ENCODE assay signal across 25 cellular contexts in the genomic region with DNA sequence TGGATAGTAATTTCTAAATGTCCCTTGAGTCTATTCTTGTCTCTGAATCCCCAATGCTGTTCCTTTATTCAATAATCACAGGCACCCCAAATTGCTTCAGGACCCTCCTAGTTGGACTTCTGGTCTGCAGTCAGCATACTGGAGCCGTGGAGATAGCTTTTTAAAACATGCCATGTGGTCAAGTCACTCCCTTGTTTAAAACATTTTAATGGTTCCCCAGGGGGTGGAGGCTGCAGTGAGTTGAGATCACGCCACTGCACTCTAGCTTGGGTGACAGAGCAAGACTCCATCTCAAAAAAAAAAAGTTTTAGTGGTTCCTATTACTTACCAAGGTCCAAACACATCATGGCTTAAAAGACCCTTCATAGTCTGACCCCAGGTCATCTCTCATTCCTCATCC.
"Had no signal": no experiment of that assay in that cellular context is flagged by ENCODE, and none has a peak within 500 bp of the region (broad histone marks: within the 10 kb centered on the region; RNA-seq: fewer than 3 reads in every experiment).

No MANE protein-coding gene starts in this region.

- H3K4me1 Mint-ChIP-seq: memory B cell; naive B cell; stimulated activated memory B cell treated with anti-CD40 and anti-IgM and Interleukin-4, amounts not matched to agents 10 μg/mL and 1 μg/mL and 100 μg/mL, for 72 hours had no signal

- H3K79me2 ChIP-seq: hepatocyte had no signal

- H3K27ac Mint-ChIP-seq: memory B cell; natural killer cell treated with Interleukin-12 subunit alpha and Interleukin-12 subunit beta and Interleukin-15 and Interleukin-18, amount 100 ng/mL, for 72 hours; stimulated activated memory B cell treated with anti-CD40 and anti-IgM and Interleukin-4, amounts not matched to agents 10 μg/mL and 1 μg/mL and 100 μg/mL, for 72 hours had no signal

- H2AFZ ChIP-seq: hepatocyte had no signal

- H3K27me3 ChIP-seq: gastroesophageal sphincter, heart left ventricle, hepatocyte, neutrophil, right atrium auricular region, testis, tibial nerve, upper lobe of left lung, uterus had no signal

- H3K27ac ChIP-seq: coronary artery, heart left ventricle, hepatocyte, neutrophil, prostate gland, right atrium auricular region, testis, tibial nerve, upper lobe of left lung, uterus had no signal

- H3K4me1 ChIP-seq: prostate gland, testis, upper lobe of left lung, uterus had no signal

- H3K36me3 Mint-ChIP-seq: memory B cell; naive B cell; natural killer cell treated with Interleukin-12 subunit alpha and Interleukin-12 subunit beta and Interleukin-15 and Interleukin-18, amount 100 ng/mL, for 72 hours; stimulated activated memory B cell treated with anti-CD40 and anti-IgM and Interleukin-4, amounts not matched to agents 10 μg/mL and 1 μg/mL and 100 μg/mL, for 72 hours had no signal

- H3K9me3 Mint-ChIP-seq: memory B cell; natural killer cell treated with Interleukin-12 subunit alpha and Interleukin-12 subunit beta and Interleukin-15 and Interleukin-18, amount 100 ng/mL, for 72 hours; neural crest cell had no signal

- H3K36me3 ChIP-seq: gastroesophageal sphincter, heart left ventricle, neutrophil, prostate gland, right atrium auricular region, tibial nerve, upper lobe of left lung, uterus had no signal

- H3K4me2 ChIP-seq: hepatocyte had no signal

- H3K4me3 Mint-ChIP-seq: memory B cell; naive B cell; natural killer cell treated with Interleukin-12 subunit alpha and Interleukin-12 subunit beta and Interleukin-15 and Interleukin-18, amount 100 ng/mL, for 72 hours; neural crest cell; stimulated activated memory B cell treated with anti-CD40 and anti-IgM and Interleukin-4, amounts not matched to agents 10 μg/mL and 1 μg/mL and 100 μg/mL, for 72 hours had no signal

- H3K27me3 Mint-ChIP-seq: stimulated activated memory B cell treated with anti-CD40 and anti-IgM and Interleukin-4, amounts not matched to agents 10 μg/mL and 1 μg/mL and 100 μg/mL, for 72 hours had no signal

- H3K4me3 ChIP-seq: coronary artery, gastroesophageal sphincter, heart left ventricle, hepatocyte, lung, prostate gland, right atrium auricular region, testis, tibial nerve, upper lobe of left lung, uterus had no signal

- DNase-seq: dermis blood vessel endothelial cell; effector memory CD4-positive, alpha-beta T cell; erythroblast; heart left ventricle; kidney; naive B cell; stimulated activated CD4-positive, alpha-beta T cell treated with anti-CD3 and anti-CD28 coated beads, Interleukin-2, amount 100 ng/mL, for 24 hours; stimulated activated CD4-positive, alpha-beta T cell treated with anti-CD3 and anti-CD28 coated beads, Interleukin-4, amount 100 ng/mL, for 4 hours; stimulated activated naive CD8-positive, alpha-beta T cell treated with anti-CD3 and anti-CD28 coated beads, Interleukin-15, Interleukin-2, amounts not matched to agents 100 U/mL and 50 U/mL, for 24 hours; substantia nigra; testis; upper lobe of left lung; uterus had no signal

- H3K9me3 ChIP-seq: gastroesophageal sphincter, heart left ventricle, neutrophil, prostate gland, right atrium auricular region, testis, tibial nerve, upper lobe of left lung, uterus had no signal
